18 cellular contexts compared by ENCODE assay signal in the genomic region with DNA sequence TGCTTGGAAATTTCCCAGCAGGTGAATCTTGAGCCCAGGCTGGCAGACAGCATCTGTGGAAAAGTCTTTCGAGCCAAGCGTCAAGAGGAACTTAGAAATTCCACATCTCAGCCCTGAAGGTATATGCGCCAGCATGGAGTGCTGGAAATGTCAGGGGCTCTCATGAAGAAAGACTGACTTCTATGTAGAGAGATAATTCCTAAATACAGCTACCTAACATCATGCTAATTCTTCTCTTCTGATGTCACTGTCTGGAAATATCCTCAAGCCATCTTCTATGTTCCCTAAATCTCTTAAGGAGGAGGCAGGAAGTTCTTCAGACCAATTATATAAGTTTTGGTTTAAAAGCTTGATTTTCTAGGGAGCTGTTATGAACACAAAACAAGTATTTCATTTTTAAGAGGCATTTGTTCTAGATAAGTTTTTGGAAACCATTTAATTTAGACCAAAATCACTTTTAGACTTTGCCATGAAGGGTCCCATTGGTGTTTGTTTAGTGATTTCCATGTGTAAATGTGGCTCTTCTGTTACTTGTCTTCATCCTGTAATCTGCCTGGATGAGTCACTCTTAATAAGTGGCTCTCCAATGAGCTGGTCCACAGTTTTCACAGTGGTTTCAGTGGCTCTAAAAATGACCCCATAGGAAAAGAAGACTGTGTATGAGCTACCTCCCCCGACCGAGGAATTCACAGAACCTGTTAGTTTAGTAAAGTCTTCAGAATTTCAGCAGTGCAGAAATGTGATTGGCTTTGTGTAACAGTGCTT.
DNase-seq lines count a peak whose midpoint lies in the region; ATAC-seq, FAIRE-seq and TF ChIP-seq lines count a peak whose summit lies in the region.
"Had no signal": no experiment of that assay in that cellular context is flagged by ENCODE, and none has a peak within 500 bp of the region (broad histone marks: within the 10 kb centered on the region; RNA-seq: fewer than 3 reads in every experiment).

No MANE protein-coding gene starts in this region.

- FAIRE-seq in A549 (lab: Jason Lieb, UNC) (no peak), HTR-8/SVneo (lab: Jason Lieb, UNC) (no peak)
- FAIRE-seq: colon, pancreas had no signal

- peaks cover 20% of the 10 kb centered on the region for H3K4me1 ChIP-seq in A549
- peaks cover 17% of the 10 kb centered on the region for H3K4me1 ChIP-seq in HEK293 (ENCODE audit: control insufficient read depth, insufficient read depth, low read length)
- no peaks in the 10 kb centered on the region for H3K4me1 ChIP-seq in left lung
- H3K4me1 ChIP-seq: upper lobe of left lung had no signal

- TF ChIP-seq RAD21 in A549 (conservative IDR thresholded peaks at IDR 0.05 in 1 of 2, IDR thresholded peaks at IDR 0.05 in 1 of 2): no peak

- H3K27ac Mint-ChIP-seq in activated naive CD4-positive, alpha-beta T cell treated with anti-CD3 and anti-CD28 coated beads, Interleukin-2, amount 10 ng/mL, durations not matched to agents 7 days and 5 days: no peak overlapping the region
- H3K27ac Mint-ChIP-seq: activated CD8-positive, alpha-beta T cell treated with anti-CD3 and anti-CD28 coated beads, Interleukin-2, amount 10 ng/mL, durations not matched to agents 7 days and 5 days; activated T-helper 1 cell treated with anti-CD3 and anti-CD28 coated beads, Interleukin-12 subunit alpha, Interleukin-12 subunit beta, Interleukin-2, Interleukin-4 antibody, amounts not matched to agents 30 ng/mL and 10 ng/mL and 1 ng/mL, durations not matched to agents 14 hours and 24 hours and 36 hours had no signal

- no peaks in the 10 kb centered on the region for H3K27me3 ChIP-seq in left lung
- H3K27me3 ChIP-seq: pancreas, upper lobe of left lung had no signal

- H3K36me3 ChIP-seq in HEK293 (ENCODE audit: control insufficient read depth in 2 of 2, insufficient read depth in 1 of 2, low read length in 2 of 2) (no peaks in the 10 kb centered on the region), left lung (no peaks in the 10 kb centered on the region)
- H3K36me3 ChIP-seq: pancreas, upper lobe of left lung had no signal

- H3K27ac ChIP-seq in A549: peak overlapping the region in 1 of 2 experiments; percentile 40; a peak in 1 of 6 replicates
- H3K27ac ChIP-seq in HEK293 (ENCODE audit: extremely low read depth, low read depth, low read length): no peak overlapping the region
- no peak overlapping the region for H3K27ac ChIP-seq in left lung
- H3K27ac ChIP-seq: pancreas, upper lobe of left lung, VCaP had no signal

- no peak overlapping the region for H3K4me2 ChIP-seq in A549

- ATAC-seq in A549 (no peak), left lung (peak; percentile 36), GM18520 (IDR thresholded peaks at IDR 0.05; ENCODE audit: unreplicated experiment) (no peak)
- ATAC-seq: activated CD8-positive, alpha-beta T cell treated with anti-CD3 and anti-CD28 coated beads, Interleukin-2, amount 10 ng/mL, durations not matched to agents 7 days and 5 days; pancreas; stimulated activated naive CD8-positive, alpha-beta T cell treated with anti-CD3 and anti-CD28 coated beads, Interleukin-15, Interleukin-2, amounts not matched to agents 100 U/mL and 50 U/mL, for 24 hours had no signal

- no peaks in the 10 kb centered on the region for H3K27me3 Mint-ChIP-seq in activated naive CD4-positive, alpha-beta T cell treated with anti-CD3 and anti-CD28 coated beads, Interleukin-2, amount 10 ng/mL, durations not matched to agents 7 days and 5 days

- CTCF ChIA-PET in A549 (lab: Yijun Ruan, JAX) (no interaction called here), HEK293 (lab: Yijun Ruan, JAX) (no interaction called here)
- CTCF ChIA-PET in activated naive CD4-positive, alpha-beta T cell treated with anti-CD3 and anti-CD28 coated beads, Interleukin-2, amount 10 ng/mL, durations not matched to agents 7 days and 5 days (lab: Charles Lee): no interaction called here

- TF ChIP-seq POLR2A in A549 (IDR thresholded peaks at IDR 0.05; ENCODE audit: low read length): no peak

- H3K9me3 Mint-ChIP-seq in activated naive CD4-positive, alpha-beta T cell treated with anti-CD3 and anti-CD28 coated beads, Interleukin-2, amount 10 ng/mL, durations not matched to agents 7 days and 5 days: no peaks in the 10 kb centered on the region
- H3K9me3 Mint-ChIP-seq: activated T-helper 1 cell treated with anti-CD3 and anti-CD28 coated beads, Interleukin-12 subunit alpha, Interleukin-12 subunit beta, Interleukin-2, Interleukin-4 antibody, amounts not matched to agents 30 ng/mL and 10 ng/mL and 1 ng/mL, durations not matched to agents 14 hours and 24 hours and 36 hours had no signal

- TF ChIP-seq CTCF in A549 (IDR thresholded peaks at IDR 0.05): no peak
- no peak for TF ChIP-seq CTCF in HEK293 (tag by site-specific recombination; IDR thresholded peaks at IDR 0.05)
- TF ChIP-seq CTCF in left lung (IDR thresholded peaks at IDR 0.05): no peak

- POLR2A ChIA-PET in A549 (lab: Yijun Ruan, JAX) (no interaction called here), HEK293 (lab: Yijun Ruan, JAX) (interaction anchor here (0.5 to 1.4 kb wide), 4 partner anchors 12 to 494 kb away, joined by 3 to 5 read pairs (median 4); no protein-coding TSS in a partner anchor)

- H3K4me3 Mint-ChIP-seq in activated naive CD4-positive, alpha-beta T cell treated with anti-CD3 and anti-CD28 coated beads, Interleukin-2, amount 10 ng/mL, durations not matched to agents 7 days and 5 days: no peak overlapping the region
- H3K4me3 Mint-ChIP-seq: activated CD8-positive, alpha-beta T cell treated with anti-CD3 and anti-CD28 coated beads, Interleukin-2, amount 10 ng/mL, durations not matched to agents 7 days and 5 days; activated T-helper 1 cell treated with anti-CD3 and anti-CD28 coated beads, Interleukin-12 subunit alpha, Interleukin-12 subunit beta, Interleukin-2, Interleukin-4 antibody, amounts not matched to agents 30 ng/mL and 10 ng/mL and 1 ng/mL, durations not matched to agents 14 hours and 24 hours and 36 hours had no signal

- no peaks in the 10 kb centered on the region for H3K9me3 ChIP-seq in A549
- H3K9me3 ChIP-seq in HEK293 (ENCODE audit: control insufficient read depth, insufficient read depth, low read depth, low read length): no peaks in the 10 kb centered on the region
- H3K9me3 ChIP-seq in left lung: no peaks in the 10 kb centered on the region
- H3K9me3 ChIP-seq: pancreas, upper lobe of left lung had no signal

- intact Hi-C loops in left lung (cut with DNase I): no loop called here

- DNase-seq in A549 (ENCODE audit: low read depth in 1 of 2, low spot score in 1 of 2) (no peak), astrocyte of the hippocampus (ENCODE audit: low read depth, low spot score) (peak; percentile 47), left lung (no peak), HTR-8/SVneo (ENCODE audit: insufficient read length, low spot score) (no peak), NOMO-1 (lab: John Stamatoyannopoulos, UW; ENCODE audit: unreplicated experiment in 2 of 2) (no peak)
- DNase-seq in activated naive CD4-positive, alpha-beta T cell treated with anti-CD3 and anti-CD28 coated beads, Interleukin-2, amount 10 ng/mL, durations not matched to agents 7 days and 5 days: no peak
- DNase-seq: activated CD8-positive, alpha-beta T cell treated with anti-CD3 and anti-CD28 coated beads, Interleukin-2, amount 10 ng/mL, durations not matched to agents 7 days and 5 days; glutamatergic neuron; NCI-H1694 treated with DMSO at 0.1 percent for 48 hours; NCI-H526; pancreas; stimulated activated naive CD8-positive, alpha-beta T cell treated with anti-CD3 and anti-CD28 coated beads, Interleukin-15, Interleukin-2, amounts not matched to agents 100 U/mL and 50 U/mL, for 24 hours; upper lobe of left lung had no signal

- no peaks in the 10 kb centered on the region for H3K4me1 Mint-ChIP-seq in activated naive CD4-positive, alpha-beta T cell treated with anti-CD3 and anti-CD28 coated beads, Interleukin-2, amount 10 ng/mL, durations not matched to agents 7 days and 5 days

- H3K4me3 ChIP-seq in A549: no peak overlapping the region
- no peak overlapping the region for H3K4me3 ChIP-seq in HEK293 (ENCODE audit: low read depth, low read length)
- H3K4me3 ChIP-seq in left lung: no peak overlapping the region
- H3K4me3 ChIP-seq: pancreas, upper lobe of left lung had no signal

- WGBS in A549 (ENCODE audit: missing lambda C conversion rate): 94% methylated on average over 5 of the region's 5 CpGs

- no peak for TF ChIP-seq EP300 in A549 (IDR thresholded peaks at IDR 0.05)

- no peaks in the 10 kb centered on the region for H3K36me3 Mint-ChIP-seq in activated naive CD4-positive, alpha-beta T cell treated with anti-CD3 and anti-CD28 coated beads, Interleukin-2, amount 10 ng/mL, durations not matched to agents 7 days and 5 days

TF ChIP-seq in A549, 52 proteins besides CTCF, POLR2A, EP300 and RAD21:
- no peak for TF ChIP-seq ESRRA (IDR thresholded peaks at IDR 0.05; ENCODE audit: borderline replicate concordance, low read length)
- TF ChIP-seq FOSL2 (IDR thresholded peaks at IDR 0.05): no peak
- TF ChIP-seq FOSL2 (CRISPR knock-in tag; IDR thresholded peaks at IDR 0.05): 0 out of 2 replicates have a peak, but pooled peaks have one; percentile 15

TF ChIP-seq in HEK293, 187 proteins besides CTCF, POLR2A, EP300 and RAD21 (continues in another document):
- no peak for TF ChIP-seq ZNF16 (tag by site-specific recombination; IDR thresholded peaks at IDR 0.05; ENCODE audit: low read depth)
- no peak for TF ChIP-seq ZBTB8A (tag by site-specific recombination; IDR thresholded peaks at IDR 0.05)
- TF ChIP-seq ZNF792 (tag by site-specific recombination; IDR thresholded peaks at IDR 0.05): no peak
- TF ChIP-seq, protein P1, sequence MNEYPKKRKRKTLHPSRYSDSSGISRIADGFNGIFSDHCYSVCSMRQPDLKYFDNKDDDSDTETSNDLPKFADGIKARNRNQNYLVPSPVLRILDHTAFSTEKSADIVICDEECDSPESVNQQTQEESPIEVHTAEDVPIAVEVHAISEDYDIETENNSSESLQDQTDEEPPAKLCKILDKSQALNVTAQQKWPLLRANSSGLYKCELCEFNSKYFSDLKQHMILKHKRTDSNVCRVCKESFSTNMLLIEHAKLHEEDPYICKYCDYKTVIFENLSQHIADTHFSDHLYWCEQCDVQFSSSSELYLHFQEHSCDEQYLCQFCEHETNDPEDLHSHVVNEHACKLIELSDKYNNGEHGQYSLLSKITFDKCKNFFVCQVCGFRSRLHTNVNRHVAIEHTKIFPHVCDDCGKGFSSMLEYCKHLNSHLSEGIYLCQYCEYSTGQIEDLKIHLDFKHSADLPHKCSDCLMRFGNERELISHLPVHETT (tag by site-specific recombination; IDR thresholded peaks at IDR 0.05): no peak
- TF ChIP-seq ZNF19 (tag by site-specific recombination; IDR thresholded peaks at IDR 0.05; ENCODE audit: low read depth): no peak
- no peak for TF ChIP-seq ZIC2 (tag by site-specific recombination; IDR thresholded peaks at IDR 0.05)
- TF ChIP-seq SP7 (tag by site-specific recombination; IDR thresholded peaks at IDR 0.05): peak; percentile 71
- no peak for TF ChIP-seq ZNF658 (tag by site-specific recombination; IDR thresholded peaks at IDR 0.05)
